ENCODE assay signal across 11 cellular contexts in the genomic region with DNA sequence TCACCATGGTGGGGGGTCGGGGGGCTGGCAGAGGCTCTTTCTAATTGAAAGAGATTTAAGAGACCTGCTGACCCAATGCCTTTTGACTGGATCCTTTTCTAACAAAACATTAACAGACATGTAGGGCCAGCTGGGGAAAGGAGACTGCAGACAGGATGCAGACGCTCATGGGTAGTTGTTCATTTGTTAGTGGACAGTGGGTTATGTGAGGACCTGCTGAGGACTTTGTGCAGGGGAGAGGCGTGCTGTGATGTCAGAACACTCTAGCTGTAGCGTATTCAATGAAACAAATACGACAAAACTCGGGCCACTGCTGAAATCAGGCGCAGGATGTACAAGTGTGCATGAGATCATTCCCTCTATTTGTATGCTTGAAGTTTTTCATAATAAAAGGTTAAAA. TPM values are rescaled to one million over a fixed set of nuclear protein-coding genes. Genes with fewer than 3 reads are reported as not detected.
DNase-seq lines count a peak whose midpoint lies in the region; ATAC-seq and TF ChIP-seq lines count a peak whose summit lies in the region.
"Had no signal": no experiment of that assay in that cellular context is flagged by ENCODE, and none has a peak within 500 bp of the region (broad histone marks: within the 10 kb centered on the region; RNA-seq: fewer than 3 reads in every experiment).

No MANE protein-coding gene starts in this region.

- TF ChIP-seq CTCF in RWPE1 (conservative IDR thresholded peaks at IDR 0.05; ENCODE audit: low read depth) = no peak
- TF ChIP-seq CTCF in glutamatergic neuron (IDR thresholded peaks at IDR 0.05; ENCODE audit: partially characterized antibody, unreplicated experiment) = no peak

- peaks cover 18% of the 10 kb centered on the region for H3K27me3 Mint-ChIP-seq in glutamatergic neuron (ENCODE audit: unreplicated experiment)
- peaks cover 13% of the 10 kb centered on the region for H3K27me3 Mint-ChIP-seq in stimulated activated naive CD8-positive, alpha-beta T cell treated with anti-CD3 and anti-CD28 coated beads, Interleukin-15, amount 100 ng/mL, for 72 hours

- peak overlapping the region; percentile 94 for H3K27ac Mint-ChIP-seq in glutamatergic neuron (ENCODE audit: unreplicated experiment)
- H3K27ac Mint-ChIP-seq in stimulated activated naive CD8-positive, alpha-beta T cell treated with anti-CD3 and anti-CD28 coated beads, Interleukin-15, amount 100 ng/mL, for 72 hours = no peak overlapping the region
- H3K27ac Mint-ChIP-seq: immature natural killer cell had no signal

- no peaks in the 10 kb centered on the region for H3K36me3 Mint-ChIP-seq in glutamatergic neuron (ENCODE audit: unreplicated experiment)
- H3K36me3 Mint-ChIP-seq: immature natural killer cell had no signal

- CTCF ChIA-PET in RWPE1 (lab: Yijun Ruan, JAX) = interaction anchor here (0.6 to 4.5 kb wide), 7 partner anchors 15 to 305 kb away, joined by 3 to 46 read pairs (median 3); a partner anchor contains a TSS

- POLR2A ChIA-PET in RWPE1 (lab: Yijun Ruan, JAX; ENCODE audit: low non-redundant PET) = no interaction called here

- ATAC-seq in HG02973 (IDR thresholded peaks at IDR 0.05; ENCODE audit: unreplicated experiment) (no peak), GM19328 (IDR thresholded peaks at IDR 0.05; ENCODE audit: unreplicated experiment) (no peak)
- ATAC-seq in stimulated activated naive CD8-positive, alpha-beta T cell treated with anti-CD3 and anti-CD28 coated beads, Interleukin-15, amount 100 ng/mL, for 72 hours = no peak
- ATAC-seq: stimulated activated naive CD8-positive, alpha-beta T cell treated with anti-CD3 and anti-CD28 coated beads, Interleukin-15, Interleukin-2, amounts not matched to agents 100 U/mL and 50 U/mL, for 24 hours had no signal

- H3K4me3 Mint-ChIP-seq in glutamatergic neuron (ENCODE audit: unreplicated experiment) = peak overlapping the region; percentile 80
- H3K4me3 Mint-ChIP-seq in stimulated activated naive CD8-positive, alpha-beta T cell treated with anti-CD3 and anti-CD28 coated beads, Interleukin-15, amount 100 ng/mL, for 72 hours = no peak overlapping the region
- H3K4me3 Mint-ChIP-seq: immature natural killer cell had no signal

- peaks cover 56% of the 10 kb centered on the region for H3K4me1 Mint-ChIP-seq in glutamatergic neuron (ENCODE audit: low read depth, unreplicated experiment)
- no peaks in the 10 kb centered on the region for H3K4me1 Mint-ChIP-seq in stimulated activated naive CD8-positive, alpha-beta T cell treated with anti-CD3 and anti-CD28 coated beads, Interleukin-15, amount 100 ng/mL, for 72 hours

- H3K27ac ChIP-seq in RWPE1 = peak overlapping the region; percentile 93

- H3K9me3 Mint-ChIP-seq in glutamatergic neuron (ENCODE audit: unreplicated experiment) = peaks cover 10% of the 10 kb centered on the region
- no peaks in the 10 kb centered on the region for H3K9me3 Mint-ChIP-seq in stimulated activated naive CD8-positive, alpha-beta T cell treated with anti-CD3 and anti-CD28 coated beads, Interleukin-15, amount 100 ng/mL, for 72 hours

- DNase-seq in COLO668 (lab: John Stamatoyannopoulos, UW; ENCODE audit: unreplicated experiment) = peak; percentile 7
- no peak for DNase-seq in RWPE1 (ENCODE audit: low spot score)
- no peak for DNase-seq in glutamatergic neuron
- peak; percentile 31 for DNase-seq in pons (ENCODE audit: low spot score)
- no peak for DNase-seq in NOMO-1 (lab: John Stamatoyannopoulos, UW; ENCODE audit: unreplicated experiment in 2 of 2)
- no peak for DNase-seq in stimulated activated naive CD8-positive, alpha-beta T cell treated with anti-CD3 and anti-CD28 coated beads, Interleukin-15, amount 100 ng/mL, for 72 hours
- DNase-seq: immature natural killer cell; stimulated activated naive CD8-positive, alpha-beta T cell treated with anti-CD3 and anti-CD28 coated beads, Interleukin-15, Interleukin-2, amounts not matched to agents 100 U/mL and 50 U/mL, for 24 hours had no signal

RNA-seq across cellular contexts. Expression of a gene that starts 1.1 kb away (rescaled TPM):
- 2.7 TPM for total RNA-seq in glutamatergic neuron (ENCODE audit: unreplicated experiment)
- total RNA-seq: M059J had no signal

RNA-seq across cellular contexts. Expression of a gene that starts 34.1 kb away (rescaled TPM):
- total RNA-seq in glutamatergic neuron (ENCODE audit: unreplicated experiment) = 48.7 TPM

RNA-seq across cellular contexts. Expression of a gene that starts 43.4 kb away (rescaled TPM):
- 82.4 TPM for total RNA-seq in glutamatergic neuron (ENCODE audit: unreplicated experiment)

RNA-seq across cellular contexts. Expression of a gene that starts 58.2 kb away (rescaled TPM):
- not detected for total RNA-seq in glutamatergic neuron (ENCODE audit: unreplicated experiment)
- total RNA-seq: M059J had no signal

Comparison
In these comparisons a context has a peak if more than half of its experiments do, and no peak if none do; other contexts are left out.
1. DNase-seq: peak in COLO668 (single experiment) and pons (single experiment); none in RWPE1 (single experiment), glutamatergic neuron (single experiment), NOMO-1 (0 of 2) and stimulated activated naive CD8-positive, alpha-beta T cell treated with anti-CD3 and anti-CD28 coated beads, Interleukin-15, amount 100 ng/mL, for 72 hours (0 of 2).